15 cellular contexts compared by ENCODE assay signal in the genomic region with DNA sequence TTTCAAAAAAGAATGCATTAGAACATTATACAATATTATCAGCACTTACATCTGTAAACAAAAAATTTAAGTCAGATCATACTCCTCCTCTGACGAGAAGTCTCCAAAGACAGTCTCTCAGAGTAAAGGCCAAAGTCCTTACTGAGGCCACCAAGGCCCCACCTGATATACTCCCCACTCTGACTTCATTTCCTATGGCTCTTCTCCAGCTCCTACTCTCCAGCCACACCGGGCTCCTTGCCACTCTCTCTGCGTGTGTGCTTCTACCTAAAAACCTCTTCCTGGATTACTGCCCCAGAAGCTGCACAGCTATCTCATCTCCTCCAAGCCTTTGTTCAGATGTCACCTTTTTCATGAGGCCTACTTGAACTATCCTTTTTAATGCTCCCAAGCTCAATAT. TPM values are rescaled to one million over a fixed set of nuclear protein-coding genes. Genes with fewer than 3 reads are reported as not detected.
A peak's percentile ranks its signal among the peaks of the same experiment; 100 is the strongest.
DNase-seq lines count a peak whose midpoint lies in the region; ATAC-seq and TF ChIP-seq lines count a peak whose summit lies in the region.
"Had no signal": no experiment of that assay in that cellular context is flagged by ENCODE, and none has a peak within 500 bp of the region (broad histone marks: within the 10 kb centered on the region; RNA-seq: fewer than 3 reads in every experiment).

No MANE protein-coding gene starts in this region.

- no peak overlapping the region for H3K4me3 ChIP-seq in astrocyte of the cerebellum (ENCODE audit: low read depth, low read length)

- DNase-seq in NCI-H2029 (lab: John Stamatoyannopoulos, UW) (peak; percentile 2), NCI-H2029 treated with DMSO at 0.1 percent for 48 hours (lab: John Stamatoyannopoulos, UW) (no peak), astrocyte of the cerebellum (ENCODE audit: low read depth) (peak; percentile 28), left ventricle myocardium superior (peak; percentile 58), pons (ENCODE audit: low spot score) (peak; percentile 17)
- no peak for DNase-seq in activated CD4-positive, alpha-beta T cell treated with anti-CD3 and anti-CD28 coated beads, Interleukin-2, amount 50 U/mL, for 4 hours
- DNase-seq: 8988T; activated CD4-positive, alpha-beta memory T cell treated with anti-CD3 and anti-CD28 coated beads, Interleukin-2, amount 10 ng/mL, durations not matched to agents 7 days and 5 days; brain microvascular endothelial cell; CD4-positive, CD25-positive, alpha-beta regulatory T cell; islet precursor cell; MM.1S had no signal

- intact Hi-C loops in left ventricle myocardium superior (cut with micrococcal nuclease), result no loop called here

- ATAC-seq in left ventricle myocardium superior, result peak; percentile 72
- ATAC-seq in HG02973 (IDR thresholded peaks at IDR 0.05; ENCODE audit: unreplicated experiment), result no peak
- no peak for ATAC-seq in HG02870 (IDR thresholded peaks at IDR 0.05; ENCODE audit: unreplicated experiment)
- ATAC-seq: activated T-helper 17 cell treated with anti-CD3 and anti-CD28 coated beads, Interleukin-2, amount 50 U/mL, for 72 hours had no signal

- in situ Hi-C loops in astrocyte of the cerebellum (cut with HindIII; ENCODE audit: low sequenced_read_pairs), result no loop called here

- no peak for TF ChIP-seq CTCF in astrocyte of the cerebellum (IDR thresholded peaks at IDR 0.05; ENCODE audit: low read depth, low read length, missing control alignments)

RNA-seq across cellular contexts. Expression of a gene that starts 5.0 kb away (rescaled TPM):
- 21.5 TPM for total RNA-seq in left ventricle myocardium superior

Comparison
In these comparisons a context has a peak if more than half of its experiments do, and no peak if none do; other contexts are left out.
1. DNase-seq: peak in NCI-H2029 (single experiment), astrocyte of the cerebellum (single experiment), left ventricle myocardium superior (single experiment) and pons (single experiment); none in NCI-H2029 treated with DMSO at 0.1 percent for 48 hours (single experiment) and activated CD4-positive, alpha-beta T cell treated with anti-CD3 and anti-CD28 coated beads, Interleukin-2, amount 50 U/mL, for 4 hours (0 of 2).